Comparison of ENCODE assay signal across 32 cellular contexts in genomic region chrX:72314881-72315280, GRCh38. TPM values are rescaled to one million over a fixed set of nuclear protein-coding genes. Genes with fewer than 3 reads are reported as not detected.
"Had no signal": no experiment of that assay in that cellular context is flagged by ENCODE, and none has a peak within 500 bp of the region (broad histone marks: within the 10 kb centered on the region; RNA-seq: fewer than 3 reads in every experiment).

No MANE protein-coding gene starts in this region.

- FAIRE-seq: colon, endothelial cell of umbilical vein, frontal cortex, islet of Langerhans had no signal

- H3K9me3 ChIP-seq: breast epithelium, sigmoid colon, stomach, uterus had no signal

- H3K4me3 ChIP-seq: breast epithelium, dorsolateral prefrontal cortex, sigmoid colon, smooth muscle cell, stomach, uterus had no signal

- DNase-seq: activated CD4-positive, alpha-beta T cell treated with anti-CD3 and anti-CD28 coated beads for 36 hours; activated CD4-positive, alpha-beta T cell treated with anti-CD3 and anti-CD28 coated beads, Interleukin-2, amount 50 U/mL, for 4 hours; activated CD8-positive, alpha-beta memory T cell treated with anti-CD3 and anti-CD28 coated beads for 24 hours; activated CD8-positive, alpha-beta memory T cell treated with anti-CD3 and anti-CD28 coated beads, Interleukin-2, amount 50 U/mL, for 48 hours; activated naive CD4-positive, alpha-beta T cell treated with Interleukin-2 at 50 U/mL for 16 hours; activated naive CD8-positive, alpha-beta T cell treated with anti-CD3 and anti-CD28 coated beads for 36 hours; activated T-cell treated with anti-CD3 and anti-CD28 coated beads, Interleukin-2, amount 50 U/mL, for 4 hours; dorsolateral prefrontal cortex; effector memory CD8-positive, alpha-beta T cell; glutamatergic neuron; hippocampal formation; left ventricle myocardium superior; mammary epithelial cell; nephron progenitor cell; nucleus accumbens; posterior cingulate gyrus; retina; sigmoid colon; stimulated activated CD4-positive, alpha-beta T cell treated with anti-CD3 and anti-CD28 coated beads, Interleukin-15, amount 100 ng/mL, for 24 hours; stomach; T1000; trophoblast cell; uterus had no signal

- H3K27ac ChIP-seq: breast epithelium, dorsolateral prefrontal cortex, uterus had no signal

- H3K36me3 ChIP-seq: breast epithelium, sigmoid colon, stomach, uterus had no signal

- H3K4me1 ChIP-seq: breast epithelium, stomach, uterus had no signal

- ATAC-seq: activated CD4-positive, alpha-beta T cell treated with anti-CD3 and anti-CD28 coated beads for 36 hours; activated T-cell treated with anti-CD3 and anti-CD28 coated beads, Interleukin-2, amount 50 U/mL, for 4 hours; effector memory CD8-positive, alpha-beta T cell; esophagus mucosa; left ventricle myocardium superior; stimulated activated memory B cell treated with anti-CD40 and anti-IgM and Interleukin-4, amounts not matched to agents 10 μg/mL and 1 μg/mL and 100 μg/mL, for 72 hours; WTC11 had no signal

RNA-seq across cellular contexts. Expression of gene CITED1, which starts 9.2 kb away (rescaled TPM):
- total RNA-seq: activated naive CD8-positive, alpha-beta T cell treated with anti-CD3 and anti-CD28 coated beads for 36 hours; activated T-cell treated with anti-CD3 and anti-CD28 coated beads, Interleukin-2, amount 50 U/mL, for 4 hours; endothelial cell of umbilical vein; esophagus mucosa; left ventricle myocardium superior had no signal
- polyA plus RNA-seq: endothelial cell of umbilical vein had no signal
